ENCODE assay signal across 22 cellular contexts in genomic region chr10:52485486-52485885, GRCh38.
"Had no signal": no experiment of that assay in that cellular context is flagged by ENCODE, and none has a peak within 500 bp of the region (broad histone marks: within the 10 kb centered on the region; RNA-seq: fewer than 3 reads in every experiment).

No MANE protein-coding gene starts in this region.

- H3K27me3 Mint-ChIP-seq: activated B cell treated with CpG ODN at 0.5 μM for 24 hours; activated CD8-positive, alpha-beta T cell treated with anti-CD3 and anti-CD28 coated beads for 36 hours; activated naive CD8-positive, alpha-beta T cell treated with anti-CD3 and anti-CD28 coated beads for 36 hours had no signal

- H3K27ac Mint-ChIP-seq: activated B cell treated with CpG ODN at 0.5 μM for 24 hours; activated CD8-positive, alpha-beta T cell treated with anti-CD3 and anti-CD28 coated beads for 36 hours; activated naive CD8-positive, alpha-beta T cell treated with anti-CD3 and anti-CD28 coated beads for 36 hours; activated T-cell treated with anti-CD3 and anti-CD28 coated beads, Interleukin-2, amount 50 U/mL, for 72 hours; endodermal cell; nephron progenitor cell; stimulated activated effector memory CD8-positive, alpha-beta T cell treated with anti-CD3 and anti-CD28 coated beads, Interleukin-12 subunit alpha, Interleukin-12 subunit beta, amount 100 ng/mL, for 72 hours had no signal

- ATAC-seq: activated CD8-positive, alpha-beta T cell treated with anti-CD3 and anti-CD28 coated beads for 36 hours; activated T-cell treated with anti-CD3 and anti-CD28 coated beads, Interleukin-2, amount 50 U/mL, for 72 hours; foreskin keratinocyte; sciatic nerve; stimulated activated effector memory CD8-positive, alpha-beta T cell treated with anti-CD3 and anti-CD28 coated beads, Interleukin-12 subunit alpha, Interleukin-12 subunit beta, amount 100 ng/mL, for 72 hours had no signal

- H3K4me3 Mint-ChIP-seq: activated B cell treated with CpG ODN at 0.5 μM for 24 hours; activated CD8-positive, alpha-beta T cell treated with anti-CD3 and anti-CD28 coated beads for 36 hours; activated naive CD8-positive, alpha-beta T cell treated with anti-CD3 and anti-CD28 coated beads for 36 hours; activated T-cell treated with anti-CD3 and anti-CD28 coated beads, Interleukin-2, amount 50 U/mL, for 72 hours; endodermal cell; nephron progenitor cell; stimulated activated effector memory CD8-positive, alpha-beta T cell treated with anti-CD3 and anti-CD28 coated beads, Interleukin-12 subunit alpha, Interleukin-12 subunit beta, amount 100 ng/mL, for 72 hours had no signal

- H3K4me3 ChIP-seq: dorsolateral prefrontal cortex, left ventricle myocardium inferior, tibial nerve, uterus had no signal

- H3K9me3 Mint-ChIP-seq: activated B cell treated with CpG ODN at 0.5 μM for 24 hours; activated CD8-positive, alpha-beta T cell treated with anti-CD3 and anti-CD28 coated beads for 36 hours; activated naive CD8-positive, alpha-beta T cell treated with anti-CD3 and anti-CD28 coated beads for 36 hours; endodermal cell; nephron progenitor cell had no signal

- H3K9me3 ChIP-seq: left ventricle myocardium inferior, tibial nerve, uterus had no signal

- H3K4me1 ChIP-seq: left ventricle myocardium inferior, uterus had no signal

- DNase-seq: activated B cell treated with CpG ODN at 0.5 μM for 24 hours; activated CD4-positive, alpha-beta T cell treated with anti-CD3 and anti-CD28 coated beads for 48 hours; activated CD8-positive, alpha-beta memory T cell treated with anti-CD3 and anti-CD28 coated beads, Interleukin-2, amount 50 U/mL, for 4 hours; activated CD8-positive, alpha-beta T cell treated with anti-CD3 and anti-CD28 coated beads for 36 hours; activated gamma-delta T cell treated with Interleukin-2 at 50 U/mL for 16 hours; activated naive CD8-positive, alpha-beta T cell treated with anti-CD3 and anti-CD28 coated beads for 36 hours; activated T-cell treated with anti-CD3 and anti-CD28 coated beads, Interleukin-2, amount 50 U/mL, for 72 hours; brain microvascular endothelial cell; dorsolateral prefrontal cortex; endodermal cell; erythroblast; foreskin keratinocyte; glutamatergic neuron; hypothalamus; left ventricle myocardium inferior; nephron progenitor cell; SW 1271; uterus had no signal

- H3K36me3 Mint-ChIP-seq: activated naive CD8-positive, alpha-beta T cell treated with anti-CD3 and anti-CD28 coated beads for 36 hours; stimulated activated effector memory CD8-positive, alpha-beta T cell treated with anti-CD3 and anti-CD28 coated beads, Interleukin-12 subunit alpha, Interleukin-12 subunit beta, amount 100 ng/mL, for 72 hours had no signal

- FAIRE-seq: TTC549 had no signal

- H3K36me3 ChIP-seq: brain microvascular endothelial cell, left ventricle myocardium inferior, tibial nerve, uterus had no signal

- H3K4me1 Mint-ChIP-seq: activated naive CD8-positive, alpha-beta T cell treated with anti-CD3 and anti-CD28 coated beads for 36 hours; stimulated activated effector memory CD8-positive, alpha-beta T cell treated with anti-CD3 and anti-CD28 coated beads, Interleukin-12 subunit alpha, Interleukin-12 subunit beta, amount 100 ng/mL, for 72 hours had no signal

- H3K27ac ChIP-seq: dorsolateral prefrontal cortex, left ventricle myocardium inferior, uterus had no signal

- H3K27me3 ChIP-seq: brain microvascular endothelial cell, dorsolateral prefrontal cortex, foreskin keratinocyte, tibial nerve, uterus had no signal
